Comparison of ENCODE assay signal across 1 cellular context in the genomic region with DNA sequence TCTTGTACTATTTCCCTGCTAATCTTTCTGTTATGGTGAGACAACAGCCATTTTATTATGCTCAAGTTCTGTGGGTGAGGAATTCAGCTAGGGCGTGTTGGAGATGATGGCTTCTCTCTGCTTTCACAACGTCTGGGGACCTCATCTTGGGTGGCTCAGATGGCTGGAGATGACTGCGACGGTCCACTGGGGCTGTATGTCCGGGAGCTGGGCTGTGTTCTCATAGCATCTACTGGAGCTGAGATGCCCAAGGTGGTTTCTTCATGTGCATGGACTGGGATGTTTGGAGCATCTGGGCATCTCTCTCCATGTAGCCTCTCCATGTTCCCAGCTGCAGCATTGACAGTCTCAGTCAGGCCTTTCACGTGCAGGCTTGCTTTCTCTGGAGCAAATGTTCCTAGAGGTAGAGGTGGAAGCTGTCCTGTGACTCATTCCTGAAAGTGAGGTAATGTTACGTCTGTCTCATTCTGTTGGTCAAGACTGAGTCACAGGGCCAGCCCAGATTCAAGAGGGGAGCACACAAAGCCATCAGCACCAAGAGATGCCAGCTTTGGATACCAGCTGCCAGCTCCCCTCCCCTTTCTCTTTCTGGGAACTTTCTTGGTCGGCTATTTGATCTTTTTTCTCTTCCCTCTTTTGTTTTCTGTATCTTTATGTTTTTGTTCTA.
A peak's percentile ranks its signal among the peaks of the same experiment; 100 is the strongest.
TF ChIP-seq lines count a peak whose summit lies in the region.

No MANE protein-coding gene starts in this region.

TF ChIP-seq in HEK293, 187 proteins besides CTCF, POLR2A, EP300 and RAD21 (continued from another document and continues in another):
- TF ChIP-seq, protein P1, sequence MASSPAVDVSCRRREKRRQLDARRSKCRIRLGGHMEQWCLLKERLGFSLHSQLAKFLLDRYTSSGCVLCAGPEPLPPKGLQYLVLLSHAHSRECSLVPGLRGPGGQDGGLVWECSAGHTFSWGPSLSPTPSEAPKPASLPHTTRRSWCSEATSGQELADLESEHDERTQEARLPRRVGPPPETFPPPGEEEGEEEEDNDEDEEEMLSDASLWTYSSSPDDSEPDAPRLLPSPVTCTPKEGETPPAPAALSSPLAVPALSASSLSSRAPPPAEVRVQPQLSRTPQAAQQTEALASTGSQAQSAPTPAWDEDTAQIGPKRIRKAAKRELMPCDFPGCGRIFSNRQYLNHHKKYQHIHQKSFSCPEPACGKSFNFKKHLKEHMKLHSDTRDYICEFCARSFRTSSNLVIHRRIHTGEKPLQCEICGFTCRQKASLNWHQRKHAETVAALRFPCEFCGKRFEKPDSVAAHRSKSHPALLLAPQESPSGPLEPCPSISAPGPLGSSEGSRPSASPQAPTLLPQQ (tag by site-specific recombination; IDR thresholded peaks at IDR 0.05): 0 out of 2 replicates have a peak, but pooled peaks have one; percentile 22
- peak; percentile 85 for TF ChIP-seq ZNF600 (tag by site-specific recombination; IDR thresholded peaks at IDR 0.05)
- no peak for TF ChIP-seq RBAK (tag by site-specific recombination; IDR thresholded peaks at IDR 0.05)
- peak; percentile 67 for TF ChIP-seq ZBTB21 (tag by site-specific recombination; IDR thresholded peaks at IDR 0.05)
- peak; percentile 61; the same call in 1 of the 2 replicates for TF ChIP-seq BCL11A (tag by site-specific recombination; IDR thresholded peaks at IDR 0.05; ENCODE audit: low read depth)
- TF ChIP-seq ZBTB17 (tag by site-specific recombination; IDR thresholded peaks at IDR 0.05): peak; percentile 78
- TF ChIP-seq ZNF626 (tag by site-specific recombination; IDR thresholded peaks at IDR 0.05): no peak
- TF ChIP-seq ZNF704 (tag by site-specific recombination; IDR thresholded peaks at IDR 0.05): no peak
- TF ChIP-seq FEZF1 (tag by site-specific recombination; IDR thresholded peaks at IDR 0.05): no peak
- TF ChIP-seq YY1 (tag by site-specific recombination; IDR thresholded peaks at IDR 0.05): no peak
- TF ChIP-seq, protein P2, sequence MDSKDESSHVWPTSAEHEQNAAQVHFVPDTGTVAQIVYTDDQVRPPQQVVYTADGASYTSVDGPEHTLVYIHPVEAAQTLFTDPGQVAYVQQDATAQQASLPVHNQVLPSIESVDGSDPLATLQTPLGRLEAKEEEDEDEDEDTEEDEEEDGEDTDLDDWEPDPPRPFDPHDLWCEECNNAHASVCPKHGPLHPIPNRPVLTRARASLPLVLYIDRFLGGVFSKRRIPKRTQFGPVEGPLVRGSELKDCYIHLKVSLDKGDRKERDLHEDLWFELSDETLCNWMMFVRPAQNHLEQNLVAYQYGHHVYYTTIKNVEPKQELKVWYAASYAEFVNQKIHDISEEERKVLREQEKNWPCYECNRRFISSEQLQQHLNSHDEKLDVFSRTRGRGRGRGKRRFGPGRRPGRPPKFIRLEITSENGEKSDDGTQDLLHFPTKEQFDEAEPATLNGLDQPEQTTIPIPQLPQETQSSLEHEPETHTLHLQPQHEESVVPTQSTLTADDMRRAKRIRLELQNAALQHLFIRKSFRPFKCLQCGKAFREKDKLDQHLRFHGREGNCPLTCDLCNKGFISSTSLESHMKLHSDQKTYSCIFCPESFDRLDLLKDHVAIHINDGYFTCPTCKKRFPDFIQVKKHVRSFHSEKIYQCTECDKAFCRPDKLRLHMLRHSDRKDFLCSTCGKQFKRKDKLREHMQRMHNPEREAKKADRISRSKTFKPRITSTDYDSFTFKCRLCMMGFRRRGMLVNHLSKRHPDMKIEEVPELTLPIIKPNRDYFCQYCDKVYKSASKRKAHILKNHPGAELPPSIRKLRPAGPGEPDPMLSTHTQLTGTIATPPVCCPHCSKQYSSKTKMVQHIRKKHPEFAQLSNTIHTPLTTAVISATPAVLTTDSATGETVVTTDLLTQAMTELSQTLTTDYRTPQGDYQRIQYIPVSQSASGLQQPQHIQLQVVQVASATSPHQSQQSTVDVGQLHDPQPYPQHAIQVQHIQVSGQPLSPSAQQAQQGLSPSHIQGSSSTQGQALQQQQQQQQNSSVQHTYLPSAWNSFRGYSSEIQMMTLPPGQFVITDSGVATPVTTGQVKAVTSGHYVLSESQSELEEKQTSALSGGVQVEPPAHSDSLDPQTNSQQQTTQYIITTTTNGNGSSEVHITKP (tag by site-specific recombination; IDR thresholded peaks at IDR 0.05): peak; percentile 97
- no peak; the same call in 1 of the 2 replicates for TF ChIP-seq ZNF449 (tag by site-specific recombination; IDR thresholded peaks at IDR 0.05)
- TF ChIP-seq SP7 (tag by site-specific recombination; IDR thresholded peaks at IDR 0.05): peak; percentile 72
- no peak for TF ChIP-seq ZNF654 (tag by site-specific recombination; IDR thresholded peaks at IDR 0.05; ENCODE audit: low read depth)
- no peak for TF ChIP-seq ZNF292 (tag by site-specific recombination; IDR thresholded peaks at IDR 0.05; ENCODE audit: borderline replicate concordance, low read depth)
- TF ChIP-seq ZIC2 (tag by site-specific recombination; IDR thresholded peaks at IDR 0.05): no peak
- TF ChIP-seq, protein P3, sequence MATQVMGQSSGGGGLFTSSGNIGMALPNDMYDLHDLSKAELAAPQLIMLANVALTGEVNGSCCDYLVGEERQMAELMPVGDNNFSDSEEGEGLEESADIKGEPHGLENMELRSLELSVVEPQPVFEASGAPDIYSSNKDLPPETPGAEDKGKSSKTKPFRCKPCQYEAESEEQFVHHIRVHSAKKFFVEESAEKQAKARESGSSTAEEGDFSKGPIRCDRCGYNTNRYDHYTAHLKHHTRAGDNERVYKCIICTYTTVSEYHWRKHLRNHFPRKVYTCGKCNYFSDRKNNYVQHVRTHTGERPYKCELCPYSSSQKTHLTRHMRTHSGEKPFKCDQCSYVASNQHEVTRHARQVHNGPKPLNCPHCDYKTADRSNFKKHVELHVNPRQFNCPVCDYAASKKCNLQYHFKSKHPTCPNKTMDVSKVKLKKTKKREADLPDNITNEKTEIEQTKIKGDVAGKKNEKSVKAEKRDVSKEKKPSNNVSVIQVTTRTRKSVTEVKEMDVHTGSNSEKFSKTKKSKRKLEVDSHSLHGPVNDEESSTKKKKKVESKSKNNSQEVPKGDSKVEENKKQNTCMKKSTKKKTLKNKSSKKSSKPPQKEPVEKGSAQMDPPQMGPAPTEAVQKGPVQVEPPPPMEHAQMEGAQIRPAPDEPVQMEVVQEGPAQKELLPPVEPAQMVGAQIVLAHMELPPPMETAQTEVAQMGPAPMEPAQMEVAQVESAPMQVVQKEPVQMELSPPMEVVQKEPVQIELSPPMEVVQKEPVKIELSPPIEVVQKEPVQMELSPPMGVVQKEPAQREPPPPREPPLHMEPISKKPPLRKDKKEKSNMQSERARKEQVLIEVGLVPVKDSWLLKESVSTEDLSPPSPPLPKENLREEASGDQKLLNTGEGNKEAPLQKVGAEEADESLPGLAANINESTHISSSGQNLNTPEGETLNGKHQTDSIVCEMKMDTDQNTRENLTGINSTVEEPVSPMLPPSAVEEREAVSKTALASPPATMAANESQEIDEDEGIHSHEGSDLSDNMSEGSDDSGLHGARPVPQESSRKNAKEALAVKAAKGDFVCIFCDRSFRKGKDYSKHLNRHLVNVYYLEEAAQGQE (tag by site-specific recombination; IDR thresholded peaks at IDR 0.05): no peak
- no peak for TF ChIP-seq ZNF560 (tag by site-specific recombination; IDR thresholded peaks at IDR 0.05; ENCODE audit: borderline replicate concordance)
- TF ChIP-seq KLF8 (tag by site-specific recombination; IDR thresholded peaks at IDR 0.05): peak; percentile 64; the same call in 1 of the 2 replicates
- TF ChIP-seq ZNF48 (tag by site-specific recombination; IDR thresholded peaks at IDR 0.05): no peak
- TF ChIP-seq ZNF37A (tag by site-specific recombination; IDR thresholded peaks at IDR 0.05): no peak
- TF ChIP-seq, protein P4, sequence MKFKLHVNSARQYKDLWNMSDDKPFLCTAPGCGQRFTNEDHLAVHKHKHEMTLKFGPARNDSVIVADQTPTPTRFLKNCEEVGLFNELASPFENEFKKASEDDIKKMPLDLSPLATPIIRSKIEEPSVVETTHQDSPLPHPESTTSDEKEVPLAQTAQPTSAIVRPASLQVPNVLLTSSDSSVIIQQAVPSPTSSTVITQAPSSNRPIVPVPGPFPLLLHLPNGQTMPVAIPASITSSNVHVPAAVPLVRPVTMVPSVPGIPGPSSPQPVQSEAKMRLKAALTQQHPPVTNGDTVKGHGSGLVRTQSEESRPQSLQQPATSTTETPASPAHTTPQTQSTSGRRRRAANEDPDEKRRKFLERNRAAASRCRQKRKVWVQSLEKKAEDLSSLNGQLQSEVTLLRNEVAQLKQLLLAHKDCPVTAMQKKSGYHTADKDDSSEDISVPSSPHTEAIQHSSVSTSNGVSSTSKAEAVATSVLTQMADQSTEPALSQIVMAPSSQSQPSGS (tag by site-specific recombination; IDR thresholded peaks at IDR 0.05; ENCODE audit: low read depth): 0 out of 2 replicates have a peak, but pooled peaks have one; percentile 40
- TF ChIP-seq IKZF3 (tag by site-specific recombination; IDR thresholded peaks at IDR 0.05): 0 out of 2 replicates have a peak, but pooled peaks have one; percentile 43
- TF ChIP-seq ZFP69B (tag by site-specific recombination; IDR thresholded peaks at IDR 0.05): 0 out of 2 replicates have a peak, but pooled peaks have one; percentile 50
- peak; percentile 79; the same call in 1 of the 2 replicates for TF ChIP-seq KLF17 (tag by site-specific recombination; IDR thresholded peaks at IDR 0.05)
- peak; percentile 97 for TF ChIP-seq BCL6B (tag by site-specific recombination; IDR thresholded peaks at IDR 0.05)
- TF ChIP-seq TSHZ1 (tag by site-specific recombination; IDR thresholded peaks at IDR 0.05; ENCODE audit: borderline replicate concordance): no peak
- no peak for TF ChIP-seq ZNF623 (tag by site-specific recombination; IDR thresholded peaks at IDR 0.05)
- peak; percentile 95 for TF ChIP-seq PRDM1 (tag by site-specific recombination; IDR thresholded peaks at IDR 0.05)
- TF ChIP-seq ZNF157 (tag by site-specific recombination; IDR thresholded peaks at IDR 0.05): no peak
- no peak for TF ChIP-seq EGR2 (tag by site-specific recombination; IDR thresholded peaks at IDR 0.05; ENCODE audit: low read depth)
